12 cellular contexts compared by ENCODE assay signal in the genomic region with DNA sequence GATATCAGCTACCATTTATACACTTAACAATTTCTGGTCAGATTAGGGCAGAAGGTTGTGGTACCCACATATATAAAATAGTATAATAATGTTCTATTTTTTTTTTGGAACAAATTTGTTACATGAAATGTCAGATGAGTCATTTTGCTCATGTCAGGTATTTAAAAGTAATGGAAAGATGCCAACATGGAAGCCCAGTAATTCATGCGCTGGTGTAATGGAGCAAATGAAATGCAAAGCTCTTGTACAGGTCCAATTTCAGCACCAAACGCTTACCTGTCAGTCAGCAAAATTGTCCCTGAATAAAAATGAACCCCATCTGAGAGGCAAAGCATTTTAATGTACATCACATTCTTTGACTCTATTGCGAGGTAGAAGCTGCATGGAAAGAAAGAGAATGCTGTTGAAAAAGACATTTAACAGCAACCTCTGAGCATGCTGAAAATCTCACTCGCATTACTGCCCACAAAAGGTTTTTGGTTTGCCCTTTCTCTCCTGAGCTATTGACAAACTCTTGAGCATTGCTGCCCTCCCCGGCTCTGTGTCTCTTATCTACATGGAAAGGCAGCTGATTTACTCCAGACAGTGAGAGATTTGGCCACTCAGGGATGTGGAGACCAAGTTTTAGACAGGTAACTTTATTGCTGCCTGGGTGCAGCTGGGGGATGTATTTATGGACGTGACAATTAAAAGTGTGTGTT.
DNase-seq lines count a peak whose midpoint lies in the region; ATAC-seq and TF ChIP-seq lines count a peak whose summit lies in the region.
"Had no signal": no experiment of that assay in that cellular context is flagged by ENCODE, and none has a peak within 500 bp of the region (broad histone marks: within the 10 kb centered on the region; RNA-seq: fewer than 3 reads in every experiment).

No MANE protein-coding gene starts in this region.

- CTCF ChIA-PET in naive thymus-derived CD4-positive, alpha-beta T cell (lab: Charles Lee) = no interaction called here

- no peaks in the 10 kb centered on the region for H3K79me2 ChIP-seq in Karpas-422 (ENCODE audit: low read length)

- H3K27me3 Mint-ChIP-seq in activated naive CD8-positive, alpha-beta T cell treated with anti-CD3 and anti-CD28 coated beads, Interleukin-2, amount 50 U/mL, for 24 hours = no peaks in the 10 kb centered on the region
- no peaks in the 10 kb centered on the region for H3K27me3 Mint-ChIP-seq in naive thymus-derived CD4-positive, alpha-beta T cell
- H3K27me3 Mint-ChIP-seq: CD4-positive, alpha-beta memory T cell had no signal

- H2AFZ ChIP-seq in Karpas-422 (ENCODE audit: low read length) = no peak overlapping the region

- TF ChIP-seq POLR2A in erythroblast (IDR thresholded peaks at IDR 0.05; ENCODE audit: low read length) = no peak

- H3K4me1 ChIP-seq in Karpas-422 (ENCODE audit: low read length) = no peaks in the 10 kb centered on the region
- peaks cover 0 to 11% of the 10 kb centered on the region in 2 donors for H3K4me1 ChIP-seq in naive thymus-derived CD4-positive, alpha-beta T cell (ENCODE audit: control insufficient read depth in 2 of 2, insufficient read depth in 2 of 2, low read length in 2 of 2)

- DNase-seq in ELR (ENCODE audit: low read depth) (peak; percentile 8), Karpas-422 (peak; percentile 31), NCI-H2227 (lab: John Stamatoyannopoulos, UW; ENCODE audit: unreplicated experiment) (no peak), erythroblast (lab: John Stamatoyannopoulos, UW) (no peak), NCI-H748 treated with DMSO at 0.1 percent for 48 hours (lab: John Stamatoyannopoulos, UW) (no peak)
- DNase-seq in activated naive CD8-positive, alpha-beta T cell treated with anti-CD3 and anti-CD28 coated beads, Interleukin-2, amount 50 U/mL, for 24 hours = peak; percentile 23
- DNase-seq in naive thymus-derived CD4-positive, alpha-beta T cell = no peak
- DNase-seq: CD4-positive, alpha-beta memory T cell; NCI-H187 treated with DMSO at 0.1 percent for 48 hours had no signal

- no peaks in the 10 kb centered on the region for H3K9me3 Mint-ChIP-seq in activated naive CD8-positive, alpha-beta T cell treated with anti-CD3 and anti-CD28 coated beads, Interleukin-2, amount 50 U/mL, for 24 hours
- no peaks in the 10 kb centered on the region for H3K9me3 Mint-ChIP-seq in naive thymus-derived CD4-positive, alpha-beta T cell
- H3K9me3 Mint-ChIP-seq: CD4-positive, alpha-beta memory T cell; neural crest cell had no signal

- H3K9ac ChIP-seq in Karpas-422 (ENCODE audit: low read length) = no peak overlapping the region

- no peaks in the 10 kb centered on the region for H3K9me2 ChIP-seq in Karpas-422 (replicated peaks; ENCODE audit: insufficient read depth, low read length)

- ATAC-seq in activated naive CD8-positive, alpha-beta T cell treated with anti-CD3 and anti-CD28 coated beads, Interleukin-2, amount 50 U/mL, for 24 hours = peak; percentile 47
- no peak for ATAC-seq in naive thymus-derived CD4-positive, alpha-beta T cell
- no peak for ATAC-seq in GM18502 (IDR thresholded peaks at IDR 0.05; ENCODE audit: poor library complexity, unreplicated experiment)

- H3K4me3 ChIP-seq in Karpas-422 (ENCODE audit: low read length) = no peak overlapping the region
- H3K4me3 ChIP-seq in naive thymus-derived CD4-positive, alpha-beta T cell (ENCODE audit: low read length) = no peak overlapping the region
- H3K4me3 ChIP-seq: esophagus muscularis mucosa had no signal

- no peak overlapping the region for H3K4me2 ChIP-seq in Karpas-422 (ENCODE audit: low read depth, low read length, poor library complexity, severe bottlenecking)

- no peaks in the 10 kb centered on the region for H3K36me3 ChIP-seq in Karpas-422 (ENCODE audit: insufficient read depth, low read length)
- no peaks in the 10 kb centered on the region for H3K36me3 ChIP-seq in naive thymus-derived CD4-positive, alpha-beta T cell (ENCODE audit: control insufficient read depth in 2 of 3, insufficient read depth in 3 of 3, low read length in 3 of 3)
- H3K36me3 ChIP-seq: esophagus muscularis mucosa had no signal

- H4K20me1 ChIP-seq in Karpas-422 (ENCODE audit: insufficient read depth, low read depth, low read length) = peaks cover 16% of the 10 kb centered on the region; the same call in 1 of the 2 replicates

- H3K36me3 Mint-ChIP-seq in activated naive CD8-positive, alpha-beta T cell treated with anti-CD3 and anti-CD28 coated beads, Interleukin-2, amount 50 U/mL, for 24 hours (ENCODE audit: low read depth) = no peaks in the 10 kb centered on the region
- peaks cover 0 to 11% (median 0%) of the 10 kb centered on the region in 5 donors for H3K36me3 Mint-ChIP-seq in naive thymus-derived CD4-positive, alpha-beta T cell
- H3K36me3 Mint-ChIP-seq: CD4-positive, alpha-beta memory T cell had no signal

- intact Hi-C loops in naive thymus-derived CD4-positive, alpha-beta T cell (cut with micrococcal nuclease) = no loop called here

- H3K4me3 Mint-ChIP-seq in activated naive CD8-positive, alpha-beta T cell treated with anti-CD3 and anti-CD28 coated beads, Interleukin-2, amount 50 U/mL, for 24 hours = peak overlapping the region; percentile 55
- peak overlapping the region in 6 of 10 donors; percentile 2 to 56 (median 35) for H3K4me3 Mint-ChIP-seq in naive thymus-derived CD4-positive, alpha-beta T cell
- H3K4me3 Mint-ChIP-seq: neural crest cell had no signal

- peaks cover 60% of the 10 kb centered on the region for H3K4me1 Mint-ChIP-seq in activated naive CD8-positive, alpha-beta T cell treated with anti-CD3 and anti-CD28 coated beads, Interleukin-2, amount 50 U/mL, for 24 hours
- H3K4me1 Mint-ChIP-seq in naive thymus-derived CD4-positive, alpha-beta T cell = peaks cover 14 to 52% (median 47%) of the 10 kb centered on the region in 7 donors
- H3K4me1 Mint-ChIP-seq: neural crest cell had no signal

- no peaks in the 10 kb centered on the region for H3K27me3 ChIP-seq in Karpas-422 (ENCODE audit: low read length)
- no peaks in the 10 kb centered on the region for H3K27me3 ChIP-seq in naive thymus-derived CD4-positive, alpha-beta T cell (ENCODE audit: control insufficient read depth in 2 of 2, insufficient read depth in 2 of 2, low read length in 2 of 2)
- H3K27me3 ChIP-seq: esophagus muscularis mucosa had no signal

- H3K27ac ChIP-seq in Karpas-422 (ENCODE audit: low read length) = no peak overlapping the region
- no peak overlapping the region for H3K27ac ChIP-seq in naive thymus-derived CD4-positive, alpha-beta T cell (ENCODE audit: low read depth, low read length)
- H3K27ac ChIP-seq: esophagus muscularis mucosa had no signal

- peak overlapping the region; percentile 84 for H3K27ac Mint-ChIP-seq in activated naive CD8-positive, alpha-beta T cell treated with anti-CD3 and anti-CD28 coated beads, Interleukin-2, amount 50 U/mL, for 24 hours
- H3K27ac Mint-ChIP-seq in naive thymus-derived CD4-positive, alpha-beta T cell = peak overlapping the region in 2 of 9 donors; percentile 4 to 34

- POLR2A ChIA-PET in naive thymus-derived CD4-positive, alpha-beta T cell (lab: Charles Lee) = no interaction called here

- no peaks in the 10 kb centered on the region for H3K9me3 ChIP-seq in Karpas-422 (ENCODE audit: low read length)
- H3K9me3 ChIP-seq in naive thymus-derived CD4-positive, alpha-beta T cell (ENCODE audit: control insufficient read depth in 2 of 3, low read length in 3 of 3) = no peaks in the 10 kb centered on the region
- H3K9me3 ChIP-seq: esophagus muscularis mucosa had no signal

Comparison
In these comparisons a context has a peak if more than half of its experiments do, and no peak if none do; other contexts are left out.
1. DNase-seq: peak in ELR (single experiment), Karpas-422 (single experiment) and activated naive CD8-positive, alpha-beta T cell treated with anti-CD3 and anti-CD28 coated beads, Interleukin-2, amount 50 U/mL, for 24 hours (single experiment); none in naive thymus-derived CD4-positive, alpha-beta T cell (0 of 9), NCI-H2227 (single experiment), erythroblast (0 of 2) and NCI-H748 treated with DMSO at 0.1 percent for 48 hours (single experiment).